Comparison of ENCODE assay signal across 29 cellular contexts in genomic region chr10:8923096-8923495, GRCh38.
"Had no signal": no experiment of that assay in that cellular context is flagged by ENCODE, and none has a peak within 500 bp of the region (broad histone marks: within the 10 kb centered on the region; RNA-seq: fewer than 3 reads in every experiment).

No MANE protein-coding gene starts in this region.

- H3K4me1 Mint-ChIP-seq: stimulated activated effector memory CD8-positive, alpha-beta T cell treated with anti-CD3 and anti-CD28 coated beads, Interleukin-12 subunit alpha, Interleukin-12 subunit beta, amount 100 ng/mL, for 72 hours; stimulated activated memory B cell treated with anti-CD40 and anti-IgM and Interleukin-4, amounts not matched to agents 10 μg/mL and 1 μg/mL and 100 μg/mL, for 72 hours; stimulated activated naive B cell treated with anti-CD40 and anti-IgM and Interleukin-4, amounts not matched to agents 10 μg/mL and 1 μg/mL and 100 μg/mL, for 72 hours had no signal

- H3K27ac Mint-ChIP-seq: stimulated activated effector memory CD8-positive, alpha-beta T cell treated with anti-CD3 and anti-CD28 coated beads, Interleukin-12 subunit alpha, Interleukin-12 subunit beta, amount 100 ng/mL, for 72 hours; stimulated activated memory B cell treated with anti-CD40 and anti-IgM and Interleukin-4, amounts not matched to agents 10 μg/mL and 1 μg/mL and 100 μg/mL, for 72 hours; stimulated activated naive B cell treated with anti-CD40 and anti-IgM and Interleukin-4, amounts not matched to agents 10 μg/mL and 1 μg/mL and 100 μg/mL, for 72 hours; stimulated activated naive CD8-positive, alpha-beta T cell treated with anti-CD3 and anti-CD28 coated beads, Interleukin-15, amount 100 ng/mL, for 72 hours; stimulated activated naive CD8-positive, alpha-beta T cell treated with anti-CD3 and anti-CD28 coated beads, Interleukin-15, Interleukin-2, amounts not matched to agents 100 ng/mL and 50 ng/mL, for 24 hours; type B pancreatic cell had no signal

- H3K27me3 ChIP-seq: stomach, suprapubic skin, testis, thyroid gland, tibial artery, tibial nerve, transverse colon, upper lobe of left lung, upper lobe of right lung, uterus, vagina had no signal

- H3K27ac ChIP-seq: stomach, suprapubic skin, testis, thoracic aorta, thyroid gland, tibial artery, tibial nerve, transverse colon, upper lobe of left lung, upper lobe of right lung, uterus, vagina had no signal

- H3K4me1 ChIP-seq: stomach, suprapubic skin, testis, thyroid gland, tibial artery, tibial nerve, transverse colon, upper lobe of left lung, upper lobe of right lung, uterus, vagina had no signal

- DNase-seq: stimulated activated CD4-positive, alpha-beta T cell treated with anti-CD3 and anti-CD28 coated beads, Interleukin-2, amount 100 ng/mL, for 48 hours; stimulated activated CD4-positive, alpha-beta T cell treated with anti-CD3 and anti-CD28 coated beads, Interleukin-4, amount 100 ng/mL, for 1 hour; stimulated activated CD4-positive, alpha-beta T cell treated with anti-CD3 and anti-CD28 coated beads, Interleukin-4, amount 100 ng/mL, for 24 hours; stimulated activated CD4-positive, alpha-beta T cell treated with anti-CD3 and anti-CD28 coated beads, Interleukin-4, amount 100 ng/mL, for 4 hours; stimulated activated CD8-positive, alpha-beta memory T cell treated with anti-CD3 and anti-CD28 coated beads, Interleukin-4, amount 100 ng/mL, for 48 hours; stimulated activated naive B cell treated with anti-CD40 and anti-IgM and Interleukin-4, amounts not matched to agents 10 μg/mL and 1 μg/mL and 100 μg/mL, for 72 hours; stimulated activated naive CD4-positive, alpha-beta T cell; stimulated activated naive CD4-positive, alpha-beta T cell treated with Interleukin-2 at 50 U/mL for 16 hours; stimulated activated naive CD8-positive, alpha-beta T cell treated with anti-CD3 and anti-CD28 coated beads, Interleukin-15, amount 100 ng/mL, for 72 hours; stimulated activated naive CD8-positive, alpha-beta T cell treated with anti-CD3 and anti-CD28 coated beads, Interleukin-15, Interleukin-2, amounts not matched to agents 100 U/mL and 50 U/mL, for 24 hours; stomach; substantia nigra; testis; thyroid gland; tibial artery; transverse colon; trophoblast cell; upper lobe of left lung; upper lobe of right lung; uterus had no signal

- H3K4me3 Mint-ChIP-seq: stimulated activated effector memory CD8-positive, alpha-beta T cell treated with anti-CD3 and anti-CD28 coated beads, Interleukin-12 subunit alpha, Interleukin-12 subunit beta, amount 100 ng/mL, for 72 hours; stimulated activated memory B cell treated with anti-CD40 and anti-IgM and Interleukin-4, amounts not matched to agents 10 μg/mL and 1 μg/mL and 100 μg/mL, for 72 hours; stimulated activated naive B cell treated with anti-CD40 and anti-IgM and Interleukin-4, amounts not matched to agents 10 μg/mL and 1 μg/mL and 100 μg/mL, for 72 hours; stimulated activated naive CD8-positive, alpha-beta T cell treated with anti-CD3 and anti-CD28 coated beads, Interleukin-15, amount 100 ng/mL, for 72 hours; stimulated activated naive CD8-positive, alpha-beta T cell treated with anti-CD3 and anti-CD28 coated beads, Interleukin-15, Interleukin-2, amounts not matched to agents 100 ng/mL and 50 ng/mL, for 24 hours; type B pancreatic cell had no signal

- H3K36me3 Mint-ChIP-seq: stimulated activated effector memory CD8-positive, alpha-beta T cell treated with anti-CD3 and anti-CD28 coated beads, Interleukin-12 subunit alpha, Interleukin-12 subunit beta, amount 100 ng/mL, for 72 hours; stimulated activated memory B cell treated with anti-CD40 and anti-IgM and Interleukin-4, amounts not matched to agents 10 μg/mL and 1 μg/mL and 100 μg/mL, for 72 hours; stimulated activated naive B cell treated with anti-CD40 and anti-IgM and Interleukin-4, amounts not matched to agents 10 μg/mL and 1 μg/mL and 100 μg/mL, for 72 hours had no signal

- H3K27me3 Mint-ChIP-seq: stimulated activated memory B cell treated with anti-CD40 and anti-IgM and Interleukin-4, amounts not matched to agents 10 μg/mL and 1 μg/mL and 100 μg/mL, for 72 hours; stimulated activated naive B cell treated with anti-CD40 and anti-IgM and Interleukin-4, amounts not matched to agents 10 μg/mL and 1 μg/mL and 100 μg/mL, for 72 hours; stimulated activated naive CD8-positive, alpha-beta T cell treated with anti-CD3 and anti-CD28 coated beads, Interleukin-15, amount 100 ng/mL, for 72 hours; stimulated activated naive CD8-positive, alpha-beta T cell treated with anti-CD3 and anti-CD28 coated beads, Interleukin-15, Interleukin-2, amounts not matched to agents 100 ng/mL and 50 ng/mL, for 24 hours; type B pancreatic cell had no signal

- H3K4me3 ChIP-seq: stomach, suprapubic skin, testis, thoracic aorta, thyroid gland, tibial artery, tibial nerve, transverse colon, upper lobe of left lung, upper lobe of right lung, uterus, vagina had no signal

- H3K9me3 Mint-ChIP-seq: stimulated activated effector memory CD8-positive, alpha-beta T cell treated with anti-CD3 and anti-CD28 coated beads, Interleukin-12 subunit alpha, Interleukin-12 subunit beta, amount 100 ng/mL, for 72 hours had no signal

- FAIRE-seq: urothelium cell line had no signal

- H3K36me3 ChIP-seq: stomach, suprapubic skin, thoracic aorta, thyroid gland, tibial artery, tibial nerve, transverse colon, upper lobe of left lung, upper lobe of right lung, uterus, vagina had no signal

- H3K9me3 ChIP-seq: suprapubic skin, testis, thoracic aorta, thyroid gland, tibial artery, transverse colon, upper lobe of left lung, upper lobe of right lung, uterus, vagina had no signal
